ENCODE assay signal across 11 cellular contexts in genomic region chr10:44947356-44948152, GRCh38. TPM values are rescaled to one million over a fixed set of nuclear protein-coding genes. Genes with fewer than 3 reads are reported as not detected.
A peak's percentile ranks its signal among the peaks of the same experiment; 100 is the strongest.
DNase-seq lines count a peak whose midpoint lies in the region; ATAC-seq, FAIRE-seq and TF ChIP-seq lines count a peak whose summit lies in the region.
"Had no signal": no experiment of that assay in that cellular context is flagged by ENCODE, and none has a peak within 500 bp of the region (broad histone marks: within the 10 kb centered on the region; RNA-seq: fewer than 3 reads in every experiment).

No MANE protein-coding gene starts in this region.

- no peak overlapping the region for H3K9ac ChIP-seq in GM23248

- DNase-seq in CD14-positive monocyte (ENCODE audit: low spot score) (no peak), HuH-7.5 (ENCODE audit: low spot score) (no peak), prostate gland (ENCODE audit: low spot score) (no peak), GM23248 (no peak), D721Med (ENCODE audit: insufficient read length, low spot score) (no peak)
- DNase-seq: NCI-H524 treated with DMSO at 0.1 percent for 48 hours had no signal

- H3K4me1 Mint-ChIP-seq in CD14-positive monocyte: peaks cover 60% of the 10 kb centered on the region

- no peak overlapping the region for H2AFZ ChIP-seq in GM23248

- H3K9me3 Mint-ChIP-seq in CD14-positive monocyte: peaks cover 6 to 13% (median 10%) of the 10 kb centered on the region in 7 donors

- WGBS in prostate gland: 72% methylated on average over 6 of the region's 6 CpGs
- 76 to 78% methylated on average over 6 of the region's 6 CpGs for WGBS in GM23248 (ENCODE audit: low coverage in 1 of 2, low lambda C conversion rate in 2 of 2, missing lambda C conversion rate in 2 of 2), 2 experiments

- no peak overlapping the region for H3K27ac ChIP-seq in prostate gland
- H3K27ac ChIP-seq in GM23248: no peak overlapping the region

- in situ Hi-C loops in GM23248 (cut with MboI): no loop called here

- no peaks in the 10 kb centered on the region for H3K9me2 ChIP-seq in GM23248 (ENCODE audit: insufficient read depth)

- no peaks in the 10 kb centered on the region for H3K79me2 ChIP-seq in GM23248 (ENCODE audit: insufficient read depth)

- no peaks in the 10 kb centered on the region for H4K20me1 ChIP-seq in GM23248 (ENCODE audit: insufficient read depth)

- H3K36me3 Mint-ChIP-seq in CD14-positive monocyte: peaks cover 13 to 21% of the 10 kb centered on the region in 2 donors

- TF ChIP-seq CTCF in CD14-positive monocyte (IDR thresholded peaks at IDR 0.05): no peak
- TF ChIP-seq CTCF in prostate gland (IDR thresholded peaks at IDR 0.05): no peak
- no peak for TF ChIP-seq CTCF in D721Med (IDR thresholded peaks at IDR 0.05; ENCODE audit: insufficient read depth, missing control alignments)

- no peak for TF ChIP-seq POLR2A in prostate gland (IDR thresholded peaks at IDR 0.05)

- no peaks in the 10 kb centered on the region for H3F3A ChIP-seq in GM23248 (ENCODE audit: insufficient read depth)

- intact Hi-C loops in CD14-positive monocyte (cut with micrococcal nuclease) (loop anchor here in 1 of 2 donors (2.0 kb wide), 1 partner anchor 15 kb away; no protein-coding TSS in a partner anchor), prostate gland (cut with DNase I) (no loop called here)

- H3K36me3 ChIP-seq in prostate gland (no peaks in the 10 kb centered on the region), GM23248 (ENCODE audit: low read depth) (no peaks in the 10 kb centered on the region)

- H3K9me3 ChIP-seq in prostate gland (no peaks in the 10 kb centered on the region), GM23248 (ENCODE audit: low read depth) (no peaks in the 10 kb centered on the region)

- no peak for FAIRE-seq in D721Med (lab: Jason Lieb, UNC)

- peaks cover 0 to 4% (median 0%) of the 10 kb centered on the region in 3 donors for H3K27me3 Mint-ChIP-seq in CD14-positive monocyte (ENCODE audit: low read depth in 3 of 3)

- H3K4me2 ChIP-seq in GM23248 (ENCODE audit: unreplicated experiment): no peak overlapping the region

- H3K4me3 ChIP-seq in prostate gland: no peak overlapping the region
- H3K4me3 ChIP-seq in GM23248: no peak overlapping the region

- peak; percentile 68 for ATAC-seq in GM19351 (IDR thresholded peaks at IDR 0.05; ENCODE audit: unreplicated experiment)
- ATAC-seq in HG03064 (IDR thresholded peaks at IDR 0.05; ENCODE audit: low read depth, unreplicated experiment): peak; percentile 47
- ATAC-seq in esophagus mucosa: peak; percentile 64

- no peaks in the 10 kb centered on the region for H3K4me1 ChIP-seq in prostate gland (replicated peaks)
- no peaks in the 10 kb centered on the region for H3K4me1 ChIP-seq in GM23248 (ENCODE audit: insufficient read depth)

- peak overlapping the region in 1 of 2 donors; percentile 69 for H3K4me3 Mint-ChIP-seq in CD14-positive monocyte

- H3K27ac Mint-ChIP-seq in CD14-positive monocyte: peak overlapping the region; percentile 69 to 93 (median 89)

- no peaks in the 10 kb centered on the region for H3K27me3 ChIP-seq in prostate gland (replicated peaks; ENCODE audit: insufficient read depth)
- 0 out of 2 replicates have a peak, but pooled peaks cover 3% of the 10 kb centered on the region for H3K27me3 ChIP-seq in GM23248 (replicated peaks; ENCODE audit: insufficient read depth)

RNA-seq across cellular contexts. Expression of gene RASSF4, which starts 12.0 kb away (rescaled TPM):
- polyA plus RNA-seq in CD14-positive monocyte (100 to 1,000 TPM; 117 to 120 TPM), GM23248 (2016; fragmentation: Nextera tagmentation; extraction: Ambion mirVana) (2.3 and 2.9 TPM in 2 replicates)
- total RNA-seq in esophagus mucosa (2.3 TPM), prostate gland (10 to 100 TPM in 1 of 2 donors, 1 to 10 TPM in 1; 6.1 to 31.0 TPM)
- total RNA-seq in GM23248 (2014; rRNA removed; shearing (Covaris generic)): 1.0 and 2.1 TPM in 2 replicates

RNA-seq across cellular contexts. Expression of gene DEPP1, which starts 31.1 kb away (rescaled TPM):
- polyA plus RNA-seq in CD14-positive monocyte (not detected), GM23248 (2016; fragmentation: Nextera tagmentation; extraction: Ambion mirVana) (10.2 and 13.8 TPM in 2 replicates)
- total RNA-seq in esophagus mucosa (3.3 TPM), prostate gland (100 to 1,000 TPM in 1 of 2 donors, 10 to 100 TPM in 1; 27.2 to 144 TPM)
- 7.0 and 10.1 TPM in 2 replicates for total RNA-seq in GM23248 (2014; rRNA removed; shearing (Covaris generic))

RNA-seq across cellular contexts. Expression of gene TMEM72, which starts 36.4 kb away (rescaled TPM):
- not detected for polyA plus RNA-seq in CD14-positive monocyte
- total RNA-seq in esophagus mucosa: not detected
- total RNA-seq in prostate gland: 1 to 10 TPM in 1 of 2 donors, not detected in 1; 1.6 TPM
- total RNA-seq in GM23248 (2014; rRNA removed; shearing (Covaris generic)): not detected in 2 replicates
- not detected in 2 replicates for polyA plus RNA-seq in GM23248 (2016; fragmentation: Nextera tagmentation; extraction: Ambion mirVana)
- total RNA-seq: dermis microvascular lymphatic vessel endothelial cell, kidney epithelial cell had no signal

RNA-seq across cellular contexts. Expression of gene ZNF22, which starts 53.2 kb away (rescaled TPM):
- polyA plus RNA-seq in CD14-positive monocyte (10 to 100 TPM; 10.4 to 14.6 TPM), GM23248 (2016; fragmentation: Nextera tagmentation; extraction: Ambion mirVana) (16.7 and 17.3 TPM in 2 replicates)
- total RNA-seq in esophagus mucosa (7.0 TPM), prostate gland (10 to 100 TPM; 15.8 to 24.2 TPM)
- total RNA-seq in GM23248 (2014; rRNA removed; shearing (Covaris generic)): 14.0 and 15.5 TPM in 2 replicates
